ENCODE assay signal across 9 cellular contexts in the genomic region with DNA sequence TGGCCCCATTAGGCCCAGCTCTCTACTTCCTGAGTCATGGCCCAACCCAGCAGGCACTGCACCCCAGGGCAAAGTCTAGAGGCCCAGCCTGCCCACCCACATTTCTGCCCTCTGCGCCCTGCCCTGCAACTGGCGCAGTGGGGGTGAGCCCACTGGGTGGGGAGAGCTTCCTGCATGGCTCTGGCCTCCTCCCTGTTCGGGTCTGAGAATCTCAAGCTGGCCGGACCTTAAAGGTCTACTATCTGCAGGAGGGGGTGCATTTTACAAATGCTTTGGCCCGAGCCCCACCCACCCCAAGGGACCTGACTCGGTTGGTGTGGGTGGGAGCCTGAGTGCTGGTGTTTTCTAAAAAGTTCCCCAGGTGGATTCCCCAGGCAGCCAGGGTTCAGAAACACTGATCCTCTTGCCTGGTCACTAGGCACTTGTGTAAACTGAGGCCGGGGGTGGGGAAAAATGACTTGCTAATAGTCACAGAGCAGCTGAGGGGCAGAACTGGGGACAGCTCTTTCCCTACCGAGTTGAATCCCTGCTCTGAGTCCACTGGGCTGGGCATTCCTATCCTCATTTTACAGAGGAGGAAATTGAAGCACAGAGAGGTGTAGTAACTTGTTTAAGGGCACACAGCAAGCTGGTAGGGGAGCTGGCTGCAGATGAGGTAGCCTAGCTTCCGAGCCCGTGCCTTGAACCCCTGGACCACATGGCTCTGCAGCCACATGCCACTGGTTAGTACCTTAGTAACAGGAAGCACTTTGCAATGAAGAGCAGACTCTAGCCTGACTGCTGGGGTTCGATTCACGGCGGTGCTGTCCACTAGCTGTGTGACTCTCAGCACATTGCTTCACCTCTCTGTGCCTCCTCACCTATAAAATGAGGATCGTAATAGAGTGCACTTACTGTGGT. TPM values are rescaled to one million over a fixed set of nuclear protein-coding genes. Genes with fewer than 3 reads are reported as not detected.
A peak's percentile ranks its signal among the peaks of the same experiment; 100 is the strongest.
DNase-seq lines count a peak whose midpoint lies in the region; ATAC-seq and TF ChIP-seq lines count a peak whose summit lies in the region.
"Had no signal": no experiment of that assay in that cellular context is flagged by ENCODE, and none has a peak within 500 bp of the region (broad histone marks: within the 10 kb centered on the region; RNA-seq: fewer than 3 reads in every experiment).

No MANE protein-coding gene starts in this region.

- H3K27ac Mint-ChIP-seq in activated CD4-positive, alpha-beta memory T cell treated with anti-CD3 and anti-CD28 coated beads for 36 hours = peak overlapping the region; percentile 78
- no peak overlapping the region for H3K27ac Mint-ChIP-seq in mesothelial cell of epicardium
- H3K27ac Mint-ChIP-seq: H9 had no signal

- H3K27me3 Mint-ChIP-seq in activated CD4-positive, alpha-beta memory T cell treated with anti-CD3 and anti-CD28 coated beads for 36 hours = no peaks in the 10 kb centered on the region
- no peaks in the 10 kb centered on the region for H3K27me3 Mint-ChIP-seq in mesothelial cell of epicardium (ENCODE audit: low read depth)

- no peaks in the 10 kb centered on the region for H3K9me3 Mint-ChIP-seq in activated CD4-positive, alpha-beta memory T cell treated with anti-CD3 and anti-CD28 coated beads for 36 hours
- no peaks in the 10 kb centered on the region for H3K9me3 Mint-ChIP-seq in mesothelial cell of epicardium
- H3K9me3 Mint-ChIP-seq: H9 had no signal

- DNase-seq in activated CD4-positive, alpha-beta memory T cell treated with anti-CD3 and anti-CD28 coated beads for 36 hours = peak; percentile 54
- peak; percentile 37 for DNase-seq in stimulated activated CD4-positive, alpha-beta T cell treated with anti-CD3 and anti-CD28 coated beads, Interleukin-4, amount 100 ng/mL, for 1 hour
- DNase-seq in midbrain (lab: John Stamatoyannopoulos, UW) (no peak), SHP77 (lab: John Stamatoyannopoulos, UW) (no peak), mesothelial cell of epicardium (ENCODE audit: low spot score in 2 of 2, unreplicated experiment in 2 of 2) (no peak)
- DNase-seq: NK-92 treated with Interleukin-12 subunit alpha and Interleukin-12 subunit beta, amount 100 ng/mL, for 24 hours had no signal

- H3K4me3 Mint-ChIP-seq in activated CD4-positive, alpha-beta memory T cell treated with anti-CD3 and anti-CD28 coated beads for 36 hours = peak overlapping the region; percentile 8
- no peak overlapping the region for H3K4me3 Mint-ChIP-seq in mesothelial cell of epicardium
- H3K4me3 Mint-ChIP-seq: H9 had no signal

- POLR2A ChIA-PET in activated CD4-positive, alpha-beta memory T cell treated with anti-CD3 and anti-CD28 coated beads for 36 hours (lab: Charles Lee) = interaction anchor here (1.4 kb wide), 2 partner anchors 10 to 33 kb away, joined by 4 to 8 read pairs; no protein-coding TSS in a partner anchor

- peaks cover 39% of the 10 kb centered on the region for H3K36me3 Mint-ChIP-seq in activated CD4-positive, alpha-beta memory T cell treated with anti-CD3 and anti-CD28 coated beads for 36 hours
- H3K36me3 Mint-ChIP-seq in mesothelial cell of epicardium = no peaks in the 10 kb centered on the region

- peaks cover 65% of the 10 kb centered on the region for H3K4me1 Mint-ChIP-seq in activated CD4-positive, alpha-beta memory T cell treated with anti-CD3 and anti-CD28 coated beads for 36 hours (ENCODE audit: low read depth)
- H3K4me1 Mint-ChIP-seq in mesothelial cell of epicardium = peaks cover 2% of the 10 kb centered on the region

- CTCF ChIA-PET in activated CD4-positive, alpha-beta memory T cell treated with anti-CD3 and anti-CD28 coated beads for 36 hours (lab: Charles Lee) = interaction anchor here (1.3 to 2.7 kb wide), 4 partner anchors 13 to 43 kb away, joined by 4 to 11 read pairs (median 7); partner anchors contain the start of gene CD82

- intact Hi-C loops in activated CD4-positive, alpha-beta memory T cell treated with anti-CD3 and anti-CD28 coated beads for 36 hours (cut with micrococcal nuclease) = loop anchor here (1.0 kb wide), 1 partner anchor 10 kb away; no protein-coding TSS in a partner anchor

- ATAC-seq in GM19035 (IDR thresholded peaks at IDR 0.05; ENCODE audit: unreplicated experiment) (peak; percentile 34), HG02678 (IDR thresholded peaks at IDR 0.05; ENCODE audit: unreplicated experiment) (peak; percentile 40)

- no peak for TF ChIP-seq CTCF in mesothelial cell of epicardium (IDR thresholded peaks at IDR 0.05; ENCODE audit: unreplicated experiment)

RNA-seq across cellular contexts. Expression of gene CD82, which starts 36.3 kb away (rescaled TPM):
- total RNA-seq in activated CD4-positive, alpha-beta memory T cell treated with anti-CD3 and anti-CD28 coated beads for 36 hours = 100 to 1,000 TPM; 243 to 277 TPM
- total RNA-seq in mesothelial cell of epicardium = 10.6 to 11.8 TPM (median 11.2 TPM) in 3 replicates

Comparison
In these comparisons a context has a peak if more than half of its experiments do, and no peak if none do; other contexts are left out.
1. DNase-seq: peak in activated CD4-positive, alpha-beta memory T cell treated with anti-CD3 and anti-CD28 coated beads for 36 hours (single experiment) and stimulated activated CD4-positive, alpha-beta T cell treated with anti-CD3 and anti-CD28 coated beads, Interleukin-4, amount 100 ng/mL, for 1 hour (single experiment); none in midbrain (single experiment), SHP77 (0 of 2) and mesothelial cell of epicardium (0 of 2).
2. RNA of gene CD82, which starts 36.3 kb away (total RNA-seq): 243 to 277 TPM in activated CD4-positive, alpha-beta memory T cell treated with anti-CD3 and anti-CD28 coated beads for 36 hours; 10.6 to 11.8 TPM in mesothelial cell of epicardium; every median in the first group is over 10 times any median in the second.